1 cellular context compared by ENCODE assay signal in genomic region chr5:34007675-34008600, GRCh38.
A peak's percentile ranks its signal among the peaks of the same experiment; 100 is the strongest.
TF ChIP-seq lines count a peak whose summit lies in the region.

Gene AMACR (minus strand): TSS chr5:34008050. CDS start chr5:34008019, 31 bp downstream.

TF ChIP-seq in HepG2, 621 proteins besides CTCF, POLR2A, EP300 and RAD21 (continued from another document and continues in another):
- TF ChIP-seq, protein P1, sequence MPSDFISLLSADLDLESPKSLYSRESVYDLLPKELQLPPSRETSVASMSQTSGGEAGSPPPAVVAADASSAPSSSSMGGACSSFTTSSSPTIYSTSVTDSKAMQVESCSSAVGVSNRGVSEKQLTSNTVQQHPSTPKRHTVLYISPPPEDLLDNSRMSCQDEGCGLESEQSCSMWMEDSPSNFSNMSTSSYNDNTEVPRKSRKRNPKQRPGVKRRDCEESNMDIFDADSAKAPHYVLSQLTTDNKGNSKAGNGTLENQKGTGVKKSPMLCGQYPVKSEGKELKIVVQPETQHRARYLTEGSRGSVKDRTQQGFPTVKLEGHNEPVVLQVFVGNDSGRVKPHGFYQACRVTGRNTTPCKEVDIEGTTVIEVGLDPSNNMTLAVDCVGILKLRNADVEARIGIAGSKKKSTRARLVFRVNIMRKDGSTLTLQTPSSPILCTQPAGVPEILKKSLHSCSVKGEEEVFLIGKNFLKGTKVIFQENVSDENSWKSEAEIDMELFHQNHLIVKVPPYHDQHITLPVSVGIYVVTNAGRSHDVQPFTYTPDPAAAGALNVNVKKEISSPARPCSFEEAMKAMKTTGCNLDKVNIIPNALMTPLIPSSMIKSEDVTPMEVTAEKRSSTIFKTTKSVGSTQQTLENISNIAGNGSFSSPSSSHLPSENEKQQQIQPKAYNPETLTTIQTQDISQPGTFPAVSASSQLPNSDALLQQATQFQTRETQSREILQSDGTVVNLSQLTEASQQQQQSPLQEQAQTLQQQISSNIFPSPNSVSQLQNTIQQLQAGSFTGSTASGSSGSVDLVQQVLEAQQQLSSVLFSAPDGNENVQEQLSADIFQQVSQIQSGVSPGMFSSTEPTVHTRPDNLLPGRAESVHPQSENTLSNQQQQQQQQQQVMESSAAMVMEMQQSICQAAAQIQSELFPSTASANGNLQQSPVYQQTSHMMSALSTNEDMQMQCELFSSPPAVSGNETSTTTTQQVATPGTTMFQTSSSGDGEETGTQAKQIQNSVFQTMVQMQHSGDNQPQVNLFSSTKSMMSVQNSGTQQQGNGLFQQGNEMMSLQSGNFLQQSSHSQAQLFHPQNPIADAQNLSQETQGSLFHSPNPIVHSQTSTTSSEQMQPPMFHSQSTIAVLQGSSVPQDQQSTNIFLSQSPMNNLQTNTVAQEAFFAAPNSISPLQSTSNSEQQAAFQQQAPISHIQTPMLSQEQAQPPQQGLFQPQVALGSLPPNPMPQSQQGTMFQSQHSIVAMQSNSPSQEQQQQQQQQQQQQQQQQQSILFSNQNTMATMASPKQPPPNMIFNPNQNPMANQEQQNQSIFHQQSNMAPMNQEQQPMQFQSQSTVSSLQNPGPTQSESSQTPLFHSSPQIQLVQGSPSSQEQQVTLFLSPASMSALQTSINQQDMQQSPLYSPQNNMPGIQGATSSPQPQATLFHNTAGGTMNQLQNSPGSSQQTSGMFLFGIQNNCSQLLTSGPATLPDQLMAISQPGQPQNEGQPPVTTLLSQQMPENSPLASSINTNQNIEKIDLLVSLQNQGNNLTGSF (CRISPR knock-in tag; IDR thresholded peaks at IDR 0.05), result no peak
- TF ChIP-seq ELF4 (CRISPR knock-in tag; IDR thresholded peaks at IDR 0.05; ENCODE audit: borderline replicate concordance), result no peak
- TF ChIP-seq CENPBD1 (CRISPR knock-in tag; IDR thresholded peaks at IDR 0.05; ENCODE audit: borderline replicate concordance, low read depth), result no peak
- peak; percentile 89; the same call in 1 of the 2 replicates for TF ChIP-seq MEIS1 (CRISPR knock-in tag; IDR thresholded peaks at IDR 0.05; ENCODE audit: borderline replicate concordance)
- no peak for TF ChIP-seq HHEX (CRISPR knock-in tag; IDR thresholded peaks at IDR 0.05)
- no peak for TF ChIP-seq PHB2 (IDR thresholded peaks at IDR 0.05; ENCODE audit: partially characterized antibody)
- TF ChIP-seq ZNF337 (CRISPR knock-in tag; IDR thresholded peaks at IDR 0.05; ENCODE audit: borderline replicate concordance, low read depth), result peak; percentile 75; the same call in 1 of the 2 replicates
- no peak for TF ChIP-seq MAFG (CRISPR knock-in tag; IDR thresholded peaks at IDR 0.05)
- TF ChIP-seq IRX3 (CRISPR knock-in tag; IDR thresholded peaks at IDR 0.05; ENCODE audit: borderline replicate concordance, low read depth), result no peak
- TF ChIP-seq ZNF574 (CRISPR knock-in tag; IDR thresholded peaks at IDR 0.05), result peak; percentile 80
- no peak; the same call in 1 of the 2 replicates for TF ChIP-seq DPF2 (CRISPR knock-in tag; IDR thresholded peaks at IDR 0.05; ENCODE audit: borderline replicate concordance, low read depth)
- TF ChIP-seq KLF16 (CRISPR knock-in tag; IDR thresholded peaks at IDR 0.05), result peak in 1 of 2 experiments; percentile 75; a peak in 1 of 4 replicates
- TF ChIP-seq, protein P2, sequence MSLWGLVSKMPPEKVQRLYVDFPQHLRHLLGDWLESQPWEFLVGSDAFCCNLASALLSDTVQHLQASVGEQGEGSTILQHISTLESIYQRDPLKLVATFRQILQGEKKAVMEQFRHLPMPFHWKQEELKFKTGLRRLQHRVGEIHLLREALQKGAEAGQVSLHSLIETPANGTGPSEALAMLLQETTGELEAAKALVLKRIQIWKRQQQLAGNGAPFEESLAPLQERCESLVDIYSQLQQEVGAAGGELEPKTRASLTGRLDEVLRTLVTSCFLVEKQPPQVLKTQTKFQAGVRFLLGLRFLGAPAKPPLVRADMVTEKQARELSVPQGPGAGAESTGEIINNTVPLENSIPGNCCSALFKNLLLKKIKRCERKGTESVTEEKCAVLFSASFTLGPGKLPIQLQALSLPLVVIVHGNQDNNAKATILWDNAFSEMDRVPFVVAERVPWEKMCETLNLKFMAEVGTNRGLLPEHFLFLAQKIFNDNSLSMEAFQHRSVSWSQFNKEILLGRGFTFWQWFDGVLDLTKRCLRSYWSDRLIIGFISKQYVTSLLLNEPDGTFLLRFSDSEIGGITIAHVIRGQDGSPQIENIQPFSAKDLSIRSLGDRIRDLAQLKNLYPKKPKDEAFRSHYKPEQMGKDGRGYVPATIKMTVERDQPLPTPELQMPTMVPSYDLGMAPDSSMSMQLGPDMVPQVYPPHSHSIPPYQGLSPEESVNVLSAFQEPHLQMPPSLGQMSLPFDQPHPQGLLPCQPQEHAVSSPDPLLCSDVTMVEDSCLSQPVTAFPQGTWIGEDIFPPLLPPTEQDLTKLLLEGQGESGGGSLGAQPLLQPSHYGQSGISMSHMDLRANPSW (CRISPR knock-in tag; IDR thresholded peaks at IDR 0.05; ENCODE audit: borderline replicate concordance), result peak; percentile 18; the same call in 1 of the 2 replicates
- TF ChIP-seq PRDM10 (CRISPR knock-in tag; IDR thresholded peaks at IDR 0.05; ENCODE audit: low read depth), result peak; percentile 84; the same call in 1 of the 2 replicates
- TF ChIP-seq, protein P3, sequence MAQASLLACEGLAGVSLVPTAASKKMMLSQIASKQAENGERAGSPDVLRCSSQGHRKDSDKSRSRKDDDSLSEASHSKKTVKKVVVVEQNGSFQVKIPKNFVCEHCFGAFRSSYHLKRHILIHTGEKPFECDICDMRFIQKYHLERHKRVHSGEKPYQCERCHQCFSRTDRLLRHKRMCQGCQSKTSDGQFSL (CRISPR knock-in tag; IDR thresholded peaks at IDR 0.05), result no peak
- no peak for TF ChIP-seq ZNF570 (CRISPR knock-in tag; IDR thresholded peaks at IDR 0.05; ENCODE audit: borderline replicate concordance)
- no peak for TF ChIP-seq RELA (CRISPR knock-in tag; IDR thresholded peaks at IDR 0.05)
- TF ChIP-seq FOXC1 (CRISPR knock-in tag; IDR thresholded peaks at IDR 0.05; ENCODE audit: borderline replicate concordance), result no peak
- no peak for TF ChIP-seq RCOR2 (CRISPR knock-in tag; IDR thresholded peaks at IDR 0.05)
- TF ChIP-seq, protein P4, sequence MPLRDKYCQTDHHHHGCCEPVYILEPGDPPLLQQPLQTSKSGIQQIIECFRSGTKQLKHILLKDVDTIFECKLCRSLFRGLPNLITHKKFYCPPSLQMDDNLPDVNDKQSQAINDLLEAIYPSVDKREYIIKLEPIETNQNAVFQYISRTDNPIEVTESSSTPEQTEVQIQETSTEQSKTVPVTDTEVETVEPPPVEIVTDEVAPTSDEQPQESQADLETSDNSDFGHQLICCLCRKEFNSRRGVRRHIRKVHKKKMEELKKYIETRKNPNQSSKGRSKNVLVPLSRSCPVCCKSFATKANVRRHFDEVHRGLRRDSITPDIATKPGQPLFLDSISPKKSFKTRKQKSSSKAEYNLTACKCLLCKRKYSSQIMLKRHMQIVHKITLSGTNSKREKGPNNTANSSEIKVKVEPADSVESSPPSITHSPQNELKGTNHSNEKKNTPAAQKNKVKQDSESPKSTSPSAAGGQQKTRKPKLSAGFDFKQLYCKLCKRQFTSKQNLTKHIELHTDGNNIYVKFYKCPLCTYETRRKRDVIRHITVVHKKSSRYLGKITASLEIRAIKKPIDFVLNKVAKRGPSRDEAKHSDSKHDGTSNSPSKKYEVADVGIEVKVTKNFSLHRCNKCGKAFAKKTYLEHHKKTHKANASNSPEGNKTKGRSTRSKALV (CRISPR knock-in tag; IDR thresholded peaks at IDR 0.05), result peak; percentile 85
- no peak for TF ChIP-seq ZNF17 (CRISPR knock-in tag; IDR thresholded peaks at IDR 0.05)
- no peak for TF ChIP-seq MATR3 (CRISPR knock-in tag; IDR thresholded peaks at IDR 0.05)
- no peak for TF ChIP-seq BHLHE40 (IDR thresholded peaks at IDR 0.05; ENCODE audit: low read length)
- peak; percentile 50 for TF ChIP-seq CBFB (CRISPR knock-in tag; IDR thresholded peaks at IDR 0.05)
- peak; percentile 95; the same call in 1 of the 2 replicates for TF ChIP-seq ZNF451 (CRISPR knock-in tag; IDR thresholded peaks at IDR 0.05)
- no peak for TF ChIP-seq RBAK (CRISPR knock-in tag; IDR thresholded peaks at IDR 0.05)
- TF ChIP-seq, protein P5, sequence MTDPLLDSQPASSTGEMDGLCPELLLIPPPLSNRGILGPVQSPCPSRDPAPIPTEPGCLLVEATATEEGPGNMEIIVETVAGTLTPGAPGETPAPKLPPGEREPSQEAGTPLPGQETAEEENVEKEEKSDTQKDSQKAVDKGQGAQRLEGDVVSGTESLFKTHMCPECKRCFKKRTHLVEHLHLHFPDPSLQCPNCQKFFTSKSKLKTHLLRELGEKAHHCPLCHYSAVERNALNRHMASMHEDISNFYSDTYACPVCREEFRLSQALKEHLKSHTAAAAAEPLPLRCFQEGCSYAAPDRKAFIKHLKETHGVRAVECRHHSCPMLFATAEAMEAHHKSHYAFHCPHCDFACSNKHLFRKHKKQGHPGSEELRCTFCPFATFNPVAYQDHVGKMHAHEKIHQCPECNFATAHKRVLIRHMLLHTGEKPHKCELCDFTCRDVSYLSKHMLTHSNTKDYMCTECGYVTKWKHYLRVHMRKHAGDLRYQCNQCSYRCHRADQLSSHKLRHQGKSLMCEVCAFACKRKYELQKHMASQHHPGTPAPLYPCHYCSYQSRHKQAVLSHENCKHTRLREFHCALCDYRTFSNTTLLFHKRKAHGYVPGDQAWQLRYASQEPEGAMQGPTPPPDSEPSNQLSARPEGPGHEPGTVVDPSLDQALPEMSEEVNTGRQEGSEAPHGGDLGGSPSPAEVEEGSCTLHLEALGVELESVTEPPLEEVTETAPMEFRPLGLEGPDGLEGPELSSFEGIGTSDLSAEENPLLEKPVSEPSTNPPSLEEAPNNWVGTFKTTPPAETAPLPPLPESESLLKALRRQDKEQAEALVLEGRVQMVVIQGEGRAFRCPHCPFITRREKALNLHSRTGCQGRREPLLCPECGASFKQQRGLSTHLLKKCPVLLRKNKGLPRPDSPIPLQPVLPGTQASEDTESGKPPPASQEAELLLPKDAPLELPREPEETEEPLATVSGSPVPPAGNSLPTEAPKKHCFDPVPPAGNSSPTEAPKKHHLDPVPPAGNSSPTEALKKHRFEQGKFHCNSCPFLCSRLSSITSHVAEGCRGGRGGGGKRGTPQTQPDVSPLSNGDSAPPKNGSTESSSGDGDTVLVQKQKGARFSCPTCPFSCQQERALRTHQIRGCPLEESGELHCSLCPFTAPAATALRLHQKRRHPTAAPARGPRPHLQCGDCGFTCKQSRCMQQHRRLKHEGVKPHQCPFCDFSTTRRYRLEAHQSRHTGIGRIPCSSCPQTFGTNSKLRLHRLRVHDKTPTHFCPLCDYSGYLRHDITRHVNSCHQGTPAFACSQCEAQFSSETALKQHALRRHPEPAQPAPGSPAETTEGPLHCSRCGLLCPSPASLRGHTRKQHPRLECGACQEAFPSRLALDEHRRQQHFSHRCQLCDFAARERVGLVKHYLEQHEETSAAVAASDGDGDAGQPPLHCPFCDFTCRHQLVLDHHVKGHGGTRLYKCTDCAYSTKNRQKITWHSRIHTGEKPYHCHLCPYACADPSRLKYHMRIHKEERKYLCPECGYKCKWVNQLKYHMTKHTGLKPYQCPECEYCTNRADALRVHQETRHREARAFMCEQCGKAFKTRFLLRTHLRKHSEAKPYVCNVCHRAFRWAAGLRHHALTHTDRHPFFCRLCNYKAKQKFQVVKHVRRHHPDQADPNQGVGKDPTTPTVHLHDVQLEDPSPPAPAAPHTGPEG (CRISPR knock-in tag; IDR thresholded peaks at IDR 0.05), result peak; percentile 60; the same call in 1 of the 2 replicates
- TF ChIP-seq ETS1 (CRISPR knock-in tag; IDR thresholded peaks at IDR 0.05), result no peak
- peak; percentile 75; the same call in 1 of the 2 replicates for TF ChIP-seq ZNF766 (CRISPR knock-in tag; IDR thresholded peaks at IDR 0.05; ENCODE audit: borderline replicate concordance)
